9 cellular contexts compared by ENCODE assay signal in genomic region chr19:35628264-35628564, GRCh38. TPM values are rescaled to one million over a fixed set of nuclear protein-coding genes. Genes with fewer than 3 reads are reported as not detected.
A peak's percentile ranks its signal among the peaks of the same experiment; 100 is the strongest.
DNase-seq lines count a peak whose midpoint lies in the region; ATAC-seq, FAIRE-seq and TF ChIP-seq lines count a peak whose summit lies in the region.
"Had no signal": no experiment of that assay in that cellular context is flagged by ENCODE, and none has a peak within 500 bp of the region (broad histone marks: within the 10 kb centered on the region; RNA-seq: fewer than 3 reads in every experiment).

No MANE protein-coding gene starts in this region.

- H4K5ac ChIP-seq in mesendoderm (ENCODE audit: low read length) = no peak overlapping the region

- WGBS in K562 (ENCODE audit: insufficient coverage, low coverage, missing lambda C conversion rate) = 32% methylated on average over 9 of the region's 9 CpGs
- no CpG with 5 or more reads among the region's 9 CpGs for WGBS in mesendoderm (ENCODE audit: extremely low coverage, insufficient coverage, low lambda C conversion rate)

- peaks cover 12% of the 10 kb centered on the region for H3K36me3 ChIP-seq in cardiac muscle cell
- peaks cover 31% of the 10 kb centered on the region; the same call in 2 of the 3 replicates for H3K36me3 ChIP-seq in K562 (ENCODE audit: control insufficient read depth, insufficient read depth, low read length)
- peaks cover 7% of the 10 kb centered on the region for H3K36me3 ChIP-seq in mesendoderm (ENCODE audit: control insufficient read depth, insufficient read depth, low read length)
- H3K36me3 ChIP-seq in uterus = no peaks in the 10 kb centered on the region

- no peaks in the 10 kb centered on the region for H4K20me1 ChIP-seq in K562 (replicated peaks; ENCODE audit: control insufficient read depth, insufficient read depth, low read length)

- H3K9me3 ChIP-seq in cardiac muscle cell (ENCODE audit: low read depth) = no peaks in the 10 kb centered on the region
- H3K9me3 ChIP-seq in K562 (replicated peaks; ENCODE audit: control insufficient read depth, insufficient read depth, low read depth, low read length) = no peaks in the 10 kb centered on the region
- H3K9me3 ChIP-seq in uterus = no peaks in the 10 kb centered on the region

- H3K9ac ChIP-seq in K562 (ENCODE audit: insufficient read depth in 1 of 2, low read depth in 2 of 2, low read length in 2 of 2) (peak overlapping the region; percentile 93 to 99), mesendoderm (ENCODE audit: low read length) (peak overlapping the region; percentile 83)

- no peak for DNase-seq in cardiac muscle cell (ENCODE audit: low read depth in 1 of 2, low spot score in 1 of 2)
- DNase-seq in left cardiac atrium = no peak
- DNase-seq in K562 (ENCODE audit: extremely low read depth in 1 of 4, low spot score in 3 of 4) = no peak
- DNase-seq in mesendoderm = no peak
- no peak for DNase-seq in uterus
- no peak for DNase-seq in NOMO-1 (lab: John Stamatoyannopoulos, UW; ENCODE audit: unreplicated experiment in 2 of 2)
- no peak for DNase-seq in ecto neural progenitor cell (ENCODE audit: low spot score)

- no peak for TF ChIP-seq RAD21 in K562 (CRISPR knock-in tag; conservative IDR thresholded peaks at IDR 0.05 in 1 of 2, IDR thresholded peaks at IDR 0.05 in 1 of 2)

- no peak for FAIRE-seq in K562 (lab: Jason Lieb, UNC)

- POLR2A ChIA-PET in K562 (lab: Yijun Ruan, JAX) = interaction anchor here (0.6 kb wide), 1 partner anchor 20 kb away, joined by 3 read pairs; no protein-coding TSS in a partner anchor

- in situ Hi-C loops in K562 (cut with MboI) = no loop called here

- H3K23ac ChIP-seq in mesendoderm (ENCODE audit: low read length) = no peak overlapping the region

- H2AFZ ChIP-seq in K562 (ENCODE audit: low read depth, low read length) = peak overlapping the region; percentile 66

- H2BK15ac ChIP-seq in mesendoderm (replicated peaks; ENCODE audit: low read depth) = no peak overlapping the region

- peaks cover 2% of the 10 kb centered on the region for H3K79me1 ChIP-seq in mesendoderm (ENCODE audit: low read length)

- H3K9me1 ChIP-seq in K562 (ENCODE audit: control insufficient read depth, insufficient read depth, low read length) = no peaks in the 10 kb centered on the region

- H3K4ac ChIP-seq in mesendoderm (ENCODE audit: low read depth, low read length) = peak overlapping the region; percentile 20

- H3K27ac ChIP-seq in cardiac muscle cell (peak overlapping the region; percentile 78), K562 (ENCODE audit: extremely low read depth, low read depth, low read length) (peak overlapping the region; percentile 70), mesendoderm (ENCODE audit: low read depth, low read length) (peak overlapping the region; percentile 72), uterus (peak overlapping the region; percentile 78 to 93)

- H3K27me3 ChIP-seq in cardiac muscle cell (no peaks in the 10 kb centered on the region), K562 (ENCODE audit: control insufficient read depth in 2 of 2, insufficient read depth in 2 of 2, low read length in 2 of 2) (no peaks in the 10 kb centered on the region), mesendoderm (ENCODE audit: insufficient read depth, low read length, poor library complexity) (no peaks in the 10 kb centered on the region), uterus (no peaks in the 10 kb centered on the region)

- no peak overlapping the region for H2BK5ac ChIP-seq in mesendoderm (ENCODE audit: low read length)

- no peak overlapping the region for H2AK5ac ChIP-seq in mesendoderm (ENCODE audit: low read length)

- no peak for TF ChIP-seq EP300 in K562 (IDR thresholded peaks at IDR 0.05; ENCODE audit: low read length)

- H3K4me2 ChIP-seq in K562 (ENCODE audit: insufficient read depth, low read length) (peak overlapping the region; percentile 99), mesendoderm (ENCODE audit: low read length) (peak overlapping the region; percentile 76)

- TF ChIP-seq POLR2A in K562 (conservative IDR thresholded peaks at IDR 0.05) = no peak
- no peak for TF ChIP-seq POLR2A in uterus (IDR thresholded peaks at IDR 0.05)

- TF ChIP-seq CTCF in cardiac muscle cell (IDR thresholded peaks at IDR 0.05; ENCODE audit: low read depth, low read length) = no peak
- no peak for TF ChIP-seq CTCF in K562 (IDR thresholded peaks at IDR 0.05 in 2 of 3, conservative IDR thresholded peaks at IDR 0.05 in 1 of 3; ENCODE audit: insufficient read depth in 2 of 3, low read depth in 1 of 3, low read length in 3 of 3)
- TF ChIP-seq CTCF in uterus (IDR thresholded peaks at IDR 0.05) = no peak

- H3K56ac ChIP-seq in mesendoderm (ENCODE audit: low read length) = peak overlapping the region; percentile 78

- H4K8ac ChIP-seq in mesendoderm (ENCODE audit: low read depth, low read length) = no peak overlapping the region

- no peak for ATAC-seq in left cardiac atrium
- ATAC-seq in K562 = no peak
- no peak for ATAC-seq in HG03095 (IDR thresholded peaks at IDR 0.05; ENCODE audit: unreplicated experiment)

- H3K4me1 ChIP-seq in cardiac muscle cell (ENCODE audit: low read depth) (peaks cover 4% of the 10 kb centered on the region), K562 (replicated peaks in 1 of 2; ENCODE audit: control insufficient read depth in 2 of 2, insufficient read depth in 2 of 2, low read length in 2 of 2) (peaks cover 4 to 20% of the 10 kb centered on the region in 2 experiments; a peak in 3 of 5 replicates), mesendoderm (ENCODE audit: control insufficient read depth, low read depth, low read length) (no peaks in the 10 kb centered on the region), uterus (peaks cover 5 to 6% of the 10 kb centered on the region in 2 donors)

- intact Hi-C loops in left cardiac atrium (cut with DNase I) = no loop called here
- intact Hi-C loops in K562 (cut with micrococcal nuclease) = no loop called here
- intact Hi-C loops in uterus (cut with DNase I; ENCODE audit: low total_unique reads) = no loop called here

- CTCF ChIA-PET in K562 (lab: Yijun Ruan, JAX; ENCODE audit: low intra/inter-chr PET ratio) = no interaction called here

- peak overlapping the region; percentile 50 for H3K4me3 ChIP-seq in cardiac muscle cell
- peak overlapping the region; percentile 100 for H3K4me3 ChIP-seq in K562
- peak overlapping the region; percentile 69 for H3K4me3 ChIP-seq in mesendoderm (ENCODE audit: low read length)
- peak overlapping the region; percentile 89 to 93 for H3K4me3 ChIP-seq in uterus

- no peak overlapping the region for H2BK120ac ChIP-seq in mesendoderm (ENCODE audit: low read depth, low read length)

- TSS peak; percentile 98 for BruUV-seq in K562 (replicated peaks; lab: Mats Ljungman, UMichigan)

- H3K79me2 ChIP-seq in K562 (ENCODE audit: control insufficient read depth, insufficient read depth, low read length) = peaks cover 10% of the 10 kb centered on the region
- H3K79me2 ChIP-seq in mesendoderm (ENCODE audit: control insufficient read depth, insufficient read depth, low read length) = peaks cover 2% of the 10 kb centered on the region

- peak overlapping the region; percentile 83 for H3K18ac ChIP-seq in mesendoderm (ENCODE audit: low read length)

RNA-seq across cellular contexts. Expression of gene RBM42, which starts 0.6 kb away (rescaled TPM):
- 128 and 146 TPM in 2 replicates for total RNA-seq in cardiac muscle cell
- polyA plus RNA-seq in cardiac muscle cell = 161 and 170 TPM in 2 replicates
- total RNA-seq in left cardiac atrium = 10 to 100 TPM; 51.3 to 54.2 TPM
- 12.1 and 19.6 TPM in 2 replicates for total RNA-seq in K562 (2011; cell fraction: chromatin; rRNA removed; ENCODE audit: low replicate concordance)
- 19.0 and 21.1 TPM in 2 replicates for total RNA-seq in K562 (2011; cell fraction: nucleolus; rRNA removed)
- total RNA-seq in K562 (2011; cell fraction: nucleoplasm; rRNA removed) = 19.6 and 26.1 TPM in 2 replicates
- 132 and 171 TPM in 2 replicates for total RNA-seq in K562 (2014; rRNA removed)
- 12.7 and 20.7 TPM in 2 replicates for total RNA-seq in K562 (2014; rRNA removed; fragmentation: Illumina TruSeq; extraction: Trizol)
- total RNA-seq in K562 (2015; rRNA removed; fragmentation: Illumina TruSeq; extraction: Trizol) = 46.4 and 51.5 TPM in 2 replicates
- total RNA-seq in K562 (2021) = 145 and 149 TPM in 2 replicates
- polyA plus RNA-seq in K562 (2011; rRNA removed) = 31.8 and 46.6 TPM in 2 replicates
- polyA plus RNA-seq in K562 (2011; cell fraction: cytosol; rRNA removed) = 50.1 and 125 TPM in 2 replicates
- polyA plus RNA-seq in K562 (2011; cell fraction: nucleus; rRNA removed) = 21.3 and 28.1 TPM in 2 replicates
- polyA plus RNA-seq in K562 (2012) = 85.2 and 92.8 TPM in 2 replicates
- 32.4 and 69.0 TPM in 2 replicates for polyA plus RNA-seq in K562 (2014; fragmentation: Illumina TruSeq; extraction: Trizol)
- polyA plus RNA-seq in K562 (2014; fragmentation: Nextera tagmentation; extraction: Ambion mirVana) = 1 to 10 TPM; 5.7 to 8.2 TPM
- 96.7 and 123 TPM in 2 replicates for polyA plus RNA-seq in K562 (2014; rRNA removed)
- polyA minus RNA-seq in K562 (2011; rRNA and poly(A)+ RNA removed) = 13.3 and 15.7 TPM in 2 replicates
- polyA minus RNA-seq in K562 (2011; cell fraction: cytosol; rRNA and poly(A)+ RNA removed) = 37.6 and 41.4 TPM in 2 replicates
- 4.6 and 7.0 TPM in 2 replicates for polyA minus RNA-seq in K562 (2011; cell fraction: nucleus; rRNA and poly(A)+ RNA removed)
- 42.3 TPM for polyA plus RNA-seq in mesendoderm (2013, experiment 1 of 2)
- 42.8 TPM for polyA plus RNA-seq in mesendoderm (2013, experiment 2 of 2)
- total RNA-seq in uterus = 10 to 100 TPM; 23.8 to 60.0 (median 31.5) TPM

RNA-seq across cellular contexts. Expression of gene ETV2, which starts 13.3 kb away (rescaled TPM):
- total RNA-seq in cardiac muscle cell (1.1 and 3.1 TPM in 2 replicates), left cardiac atrium (under 1 TPM; 0.29 to 0.88 TPM), K562 (2014; rRNA removed) (3.0 and 3.5 TPM in 2 replicates), K562 (2014; rRNA removed; fragmentation: Illumina TruSeq; extraction: Trizol) (0.11 TPM in 1 of 2 replicates, not detected in the other), K562 (2015; rRNA removed; fragmentation: Illumina TruSeq; extraction: Trizol) (0.57 and 1.2 TPM in 2 replicates), K562 (2021) (2.9 and 3.7 TPM in 2 replicates), uterus (1 to 10 TPM in 1 of 4 donors, under 1 TPM in 1, not detected in 2; 0.48 to 1.6 TPM)
- polyA plus RNA-seq in cardiac muscle cell (3.1 and 4.0 TPM in 2 replicates), K562 (2011; rRNA removed) (0.22 and 0.33 TPM in 2 replicates), K562 (2014; fragmentation: Illumina TruSeq; extraction: Trizol) (0.55 and 2.6 TPM in 2 replicates), K562 (2014; fragmentation: Nextera tagmentation; extraction: Ambion mirVana) (under 1 TPM; 0.11 to 0.13 TPM), K562 (2014; rRNA removed) (2.4 and 2.6 TPM in 2 replicates)
- total RNA-seq in K562 (2011; cell fraction: chromatin; rRNA removed; ENCODE audit: low replicate concordance) = 0.97 TPM in 1 of 2 replicates, not detected in the other
- total RNA-seq in K562 (2011; cell fraction: nucleolus; rRNA removed) = 1.3 and 1.7 TPM in 2 replicates
- total RNA-seq in K562 (2011; cell fraction: nucleoplasm; rRNA removed) = 0.73 and 0.76 TPM in 2 replicates
- polyA plus RNA-seq in K562 (2011; cell fraction: cytosol; rRNA removed) = 0.28 and 1.6 TPM in 2 replicates
- 0.42 and 2.4 TPM in 2 replicates for polyA plus RNA-seq in K562 (2011; cell fraction: nucleus; rRNA removed)
- 2.7 TPM in 2 replicates for polyA plus RNA-seq in K562 (2012)
- 0.14 TPM in 1 of 2 replicates, not detected in the other for polyA minus RNA-seq in K562 (2011; rRNA and poly(A)+ RNA removed)
- not detected in 2 replicates for polyA minus RNA-seq in K562 (2011; cell fraction: cytosol; rRNA and poly(A)+ RNA removed)
- 0.94 and 1.1 TPM in 2 replicates for polyA minus RNA-seq in K562 (2011; cell fraction: nucleus; rRNA and poly(A)+ RNA removed)
- 1.1 TPM for polyA plus RNA-seq in mesendoderm (2013, experiment 1 of 2)
- 1.4 TPM for polyA plus RNA-seq in mesendoderm (2013, experiment 2 of 2)

RNA-seq across cellular contexts. Expression of gene HAUS5, which starts 15.7 kb away (rescaled TPM):
- total RNA-seq in cardiac muscle cell (17.2 and 20.5 TPM in 2 replicates), left cardiac atrium (1 to 10 TPM; 3.8 to 4.2 TPM), K562 (2014; rRNA removed) (34.1 and 42.5 TPM in 2 replicates), K562 (2014; rRNA removed; fragmentation: Illumina TruSeq; extraction: Trizol) (9.0 and 10.9 TPM in 2 replicates), K562 (2015; rRNA removed; fragmentation: Illumina TruSeq; extraction: Trizol) (11.3 and 12.1 TPM in 2 replicates), K562 (2021) (38.1 and 41.3 TPM in 2 replicates), uterus (10 to 100 TPM in 3 of 4 donors, 1 to 10 TPM in 1; 6.1 to 37.9 (median 17.7) TPM)
- polyA plus RNA-seq in cardiac muscle cell (25.5 and 29.6 TPM in 2 replicates), K562 (2011; rRNA removed) (14.2 and 19.9 TPM in 2 replicates), K562 (2014; fragmentation: Illumina TruSeq; extraction: Trizol) (14.8 and 20.5 TPM in 2 replicates), K562 (2014; fragmentation: Nextera tagmentation; extraction: Ambion mirVana) (1 to 10 TPM; 3.5 to 4.1 TPM), K562 (2014; rRNA removed) (37.8 and 38.3 TPM in 2 replicates)
- total RNA-seq in K562 (2011; cell fraction: chromatin; rRNA removed; ENCODE audit: low replicate concordance) = 51.5 and 132 TPM in 2 replicates
- total RNA-seq in K562 (2011; cell fraction: nucleolus; rRNA removed) = 81.6 and 90.9 TPM in 2 replicates
- total RNA-seq in K562 (2011; cell fraction: nucleoplasm; rRNA removed) = 63.4 TPM in 2 replicates
- polyA plus RNA-seq in K562 (2011; cell fraction: cytosol; rRNA removed) = 12.2 and 17.1 TPM in 2 replicates
- polyA plus RNA-seq in K562 (2011; cell fraction: nucleus; rRNA removed) = 161 and 209 TPM in 2 replicates
- 23.5 and 33.1 TPM in 2 replicates for polyA plus RNA-seq in K562 (2012)
- polyA minus RNA-seq in K562 (2011; rRNA and poly(A)+ RNA removed) = 3.4 and 5.9 TPM in 2 replicates
- 7.5 and 8.7 TPM in 2 replicates for polyA minus RNA-seq in K562 (2011; cell fraction: cytosol; rRNA and poly(A)+ RNA removed)
- 20.7 and 21.9 TPM in 2 replicates for polyA minus RNA-seq in K562 (2011; cell fraction: nucleus; rRNA and poly(A)+ RNA removed)
- 12.4 TPM for polyA plus RNA-seq in mesendoderm (2013, experiment 1 of 2)
- 11.9 TPM for polyA plus RNA-seq in mesendoderm (2013, experiment 2 of 2)

RNA-seq across cellular contexts. Expression of gene COX6B1, which starts 19.9 kb away (rescaled TPM):
- 817 and 1,352 TPM in 2 replicates for total RNA-seq in cardiac muscle cell
- polyA plus RNA-seq in cardiac muscle cell = 1,159 and 1,609 TPM in 2 replicates
- total RNA-seq in left cardiac atrium = 1,000 to 10,000 TPM in 1 of 2 donors, 100 to 1,000 TPM in 1; 934 to 1,059 TPM
- total RNA-seq in K562 (2011; cell fraction: chromatin; rRNA removed; ENCODE audit: low replicate concordance) = 34.6 and 63.8 TPM in 2 replicates
- total RNA-seq in K562 (2011; cell fraction: nucleolus; rRNA removed) = 128 and 147 TPM in 2 replicates
- 127 and 158 TPM in 2 replicates for total RNA-seq in K562 (2011; cell fraction: nucleoplasm; rRNA removed)
- 777 and 1,094 TPM in 2 replicates for total RNA-seq in K562 (2014; rRNA removed)
- 1,091 and 1,219 TPM in 2 replicates for total RNA-seq in K562 (2014; rRNA removed; fragmentation: Illumina TruSeq; extraction: Trizol)
- 1,062 and 1,116 TPM in 2 replicates for total RNA-seq in K562 (2015; rRNA removed; fragmentation: Illumina TruSeq; extraction: Trizol)
- total RNA-seq in K562 (2021) = 826 and 961 TPM in 2 replicates
- 963 and 1,008 TPM in 2 replicates for polyA plus RNA-seq in K562 (2011; rRNA removed)
- 1,680 and 1,786 TPM in 2 replicates for polyA plus RNA-seq in K562 (2011; cell fraction: cytosol; rRNA removed)
- 429 and 540 TPM in 2 replicates for polyA plus RNA-seq in K562 (2011; cell fraction: nucleus; rRNA removed)
- 1,082 and 1,282 TPM in 2 replicates for polyA plus RNA-seq in K562 (2012)
- polyA plus RNA-seq in K562 (2014; fragmentation: Illumina TruSeq; extraction: Trizol) = 1,441 and 1,704 TPM in 2 replicates
- 1,000 to 10,000 TPM; 2,325 to 2,393 TPM for polyA plus RNA-seq in K562 (2014; fragmentation: Nextera tagmentation; extraction: Ambion mirVana)
- 1,426 and 1,451 TPM in 2 replicates for polyA plus RNA-seq in K562 (2014; rRNA removed)
- 681 and 736 TPM in 2 replicates for polyA minus RNA-seq in K562 (2011; rRNA and poly(A)+ RNA removed)
- polyA minus RNA-seq in K562 (2011; cell fraction: cytosol; rRNA and poly(A)+ RNA removed) = 247 and 280 TPM in 2 replicates
- 57.8 and 131 TPM in 2 replicates for polyA minus RNA-seq in K562 (2011; cell fraction: nucleus; rRNA and poly(A)+ RNA removed)
- 609 TPM for polyA plus RNA-seq in mesendoderm (2013, experiment 1 of 2)
- 620 TPM for polyA plus RNA-seq in mesendoderm (2013, experiment 2 of 2)
- 100 to 1,000 TPM in 3 of 4 donors, 10 to 100 TPM in 1; 47.4 to 344 (median 208) TPM for total RNA-seq in uterus

RNA-seq across cellular contexts. Expression of gene UPK1A, which starts 38.1 kb away (rescaled TPM):
- total RNA-seq in cardiac muscle cell (1.2 TPM in 1 of 2 replicates, not detected in the other), left cardiac atrium (not detected), K562 (2014; rRNA removed) (not detected in 2 replicates), K562 (2014; rRNA removed; fragmentation: Illumina TruSeq; extraction: Trizol) (not detected in 2 replicates), K562 (2015; rRNA removed; fragmentation: Illumina TruSeq; extraction: Trizol) (not detected in 2 replicates), K562 (2021) (not detected in 2 replicates), uterus (under 1 TPM in 1 of 4 donors, not detected in 3; 0.91 TPM)
- polyA plus RNA-seq in cardiac muscle cell (0.67 and 1.4 TPM in 2 replicates), K562 (2011; rRNA removed) (0.06 TPM in 1 of 2 replicates, not detected in the other), K562 (2014; fragmentation: Illumina TruSeq; extraction: Trizol) (not detected in 2 replicates), K562 (2014; fragmentation: Nextera tagmentation; extraction: Ambion mirVana) (under 1 TPM in 1 of 2 experiments, not detected in 1; 0.13 TPM), K562 (2014; rRNA removed) (not detected in 2 replicates)
- total RNA-seq in K562 (2011; cell fraction: chromatin; rRNA removed; ENCODE audit: low replicate concordance) = not detected in 2 replicates
- 0.33 TPM in 1 of 2 replicates, not detected in the other for total RNA-seq in K562 (2011; cell fraction: nucleolus; rRNA removed)
- not detected in 2 replicates for total RNA-seq in K562 (2011; cell fraction: nucleoplasm; rRNA removed)
- not detected in 2 replicates for polyA plus RNA-seq in K562 (2011; cell fraction: cytosol; rRNA removed)
- polyA plus RNA-seq in K562 (2011; cell fraction: nucleus; rRNA removed) = 0.10 TPM in 1 of 2 replicates, not detected in the other
- 0.08 TPM in 1 of 2 replicates, not detected in the other for polyA plus RNA-seq in K562 (2012)
- polyA minus RNA-seq in K562 (2011; rRNA and poly(A)+ RNA removed) = not detected in 2 replicates
- not detected in 2 replicates for polyA minus RNA-seq in K562 (2011; cell fraction: cytosol; rRNA and poly(A)+ RNA removed)
- polyA minus RNA-seq in K562 (2011; cell fraction: nucleus; rRNA and poly(A)+ RNA removed) = not detected in 2 replicates
- polyA plus RNA-seq in mesendoderm (2013, experiment 1 of 2) = 0.22 TPM
- polyA plus RNA-seq in mesendoderm (2013, experiment 2 of 2) = 0.31 TPM
- total RNA-seq: occipital lobe had no signal

Comparison
In these comparisons a context has a peak if more than half of its experiments do, and no peak if none do; other contexts are left out.
1. H3K4me3 ChIP-seq: peak in every context shown above with its lines; median percentile 100 in K562; 91 in uterus; 69 in mesendoderm; 50 in cardiac muscle cell.